Comparison of ENCODE assay signal across 43 cellular contexts in genomic region chr19:8738377-8738776, GRCh38. TPM values are rescaled to one million over a fixed set of nuclear protein-coding genes. Genes with fewer than 3 reads are reported as not detected.
"Had no signal": no experiment of that assay in that cellular context is flagged by ENCODE, and none has a peak within 500 bp of the region (broad histone marks: within the 10 kb centered on the region; RNA-seq: fewer than 3 reads in every experiment).

No MANE protein-coding gene starts in this region.

- H3K36me3 Mint-ChIP-seq: activated naive CD8-positive, alpha-beta T cell; activated naive CD8-positive, alpha-beta T cell treated with anti-CD3 and anti-CD28 coated beads for 36 hours; activated naive CD8-positive, alpha-beta T cell treated with anti-CD3 and anti-CD28 coated beads, Interleukin-2, amount 10 ng/mL, durations not matched to agents 7 days and 5 days; brain had no signal

- FAIRE-seq: astrocyte, bronchial epithelial cell, colon had no signal

- H3K27me3 Mint-ChIP-seq: activated naive CD4-positive, alpha-beta T cell treated with anti-CD3 and anti-CD28 coated beads, Interleukin-2, amount 50 U/mL, for 24 hours; activated naive CD8-positive, alpha-beta T cell treated with anti-CD3 and anti-CD28 coated beads for 36 hours; activated naive CD8-positive, alpha-beta T cell treated with anti-CD3 and anti-CD28 coated beads, Interleukin-2, amount 10 ng/mL, durations not matched to agents 7 days and 5 days; activated T-helper 17 cell treated with anti-CD3 and anti-CD28 coated beads, Interleukin-2, amount 50 U/mL, for 72 hours; central memory CD8-positive, alpha-beta T cell had no signal

- H3K27ac Mint-ChIP-seq: activated naive CD4-positive, alpha-beta T cell treated with anti-CD3 and anti-CD28 coated beads for 36 hours; activated naive CD4-positive, alpha-beta T cell treated with anti-CD3 and anti-CD28 coated beads, Interleukin-2, amount 50 U/mL, for 24 hours; activated naive CD8-positive, alpha-beta T cell; activated naive CD8-positive, alpha-beta T cell treated with anti-CD3 and anti-CD28 coated beads for 36 hours; activated naive CD8-positive, alpha-beta T cell treated with anti-CD3 and anti-CD28 coated beads, Interleukin-2, amount 10 ng/mL, durations not matched to agents 7 days and 5 days; activated naive CD8-positive, alpha-beta T cell treated with anti-CD3 and anti-CD28 coated beads, Interleukin-2, amount 50 U/mL, for 24 hours; activated T-cell treated with anti-CD3 and anti-CD28 coated beads, Interleukin-2, amount 50 U/mL, for 24 hours; activated T-cell treated with anti-CD3 and anti-CD28 coated beads, Interleukin-2, amount 50 U/mL, for 72 hours; activated T-helper 1 cell treated with anti-CD3 and anti-CD28 coated beads, Interleukin-12 subunit alpha, Interleukin-12 subunit beta, Interleukin-2, Interleukin-4 antibody, amounts not matched to agents 30 ng/mL and 10 ng/mL and 1 ng/mL, durations not matched to agents 14 hours and 24 hours and 36 hours; activated T-helper 17 cell treated with anti-CD3 and anti-CD28 coated beads, Interleukin-2, amount 50 U/mL, for 72 hours; activated T-helper 2 cell treated with anti-CD3 and anti-CD28 coated beads, Interferon-gamma antibody, Interleukin-2, Interleukin-4, amounts not matched to agents 10 μg/mL and 5 μg/mL and 100 μg/mL, durations not matched to agents 14 hours and 24 hours and 36 hours; brain had no signal

- H3K4me3 ChIP-seq: adrenal gland, ascending aorta, body of pancreas, breast epithelium, cardiac muscle cell had no signal

- ATAC-seq: activated naive CD8-positive, alpha-beta T cell treated with anti-CD3 and anti-CD28 coated beads, Interleukin-2, amount 50 U/mL, for 24 hours; activated T-cell treated with anti-CD3 and anti-CD28 coated beads, Interleukin-2, amount 50 U/mL, for 4 hours; activated T-cell treated with anti-CD3 and anti-CD28 coated beads, Interleukin-2, amount 50 U/mL, for 72 hours; activated T-helper 17 cell treated with anti-CD3 and anti-CD28 coated beads, Interleukin-2, amount 50 U/mL, for 72 hours; body of pancreas had no signal

- H3K36me3 ChIP-seq: adrenal gland, ascending aorta, brain microvascular endothelial cell, breast epithelium, cardiac muscle cell had no signal

- H3K4me3 Mint-ChIP-seq: activated naive CD4-positive, alpha-beta T cell treated with anti-CD3 and anti-CD28 coated beads for 36 hours; activated naive CD4-positive, alpha-beta T cell treated with anti-CD3 and anti-CD28 coated beads, Interleukin-2, amount 50 U/mL, for 24 hours; activated naive CD8-positive, alpha-beta T cell; activated naive CD8-positive, alpha-beta T cell treated with anti-CD3 and anti-CD28 coated beads for 36 hours; activated naive CD8-positive, alpha-beta T cell treated with anti-CD3 and anti-CD28 coated beads, Interleukin-2, amount 10 ng/mL, durations not matched to agents 7 days and 5 days; activated naive CD8-positive, alpha-beta T cell treated with anti-CD3 and anti-CD28 coated beads, Interleukin-2, amount 50 U/mL, for 24 hours; activated T-cell treated with anti-CD3 and anti-CD28 coated beads, Interleukin-2, amount 50 U/mL, for 24 hours; activated T-cell treated with anti-CD3 and anti-CD28 coated beads, Interleukin-2, amount 50 U/mL, for 4 hours; activated T-cell treated with anti-CD3 and anti-CD28 coated beads, Interleukin-2, amount 50 U/mL, for 72 hours; activated T-helper 1 cell treated with anti-CD3 and anti-CD28 coated beads, Interleukin-12 subunit alpha, Interleukin-12 subunit beta, Interleukin-2, Interleukin-4 antibody, amounts not matched to agents 30 ng/mL and 10 ng/mL and 1 ng/mL, durations not matched to agents 14 hours and 24 hours and 36 hours; activated T-helper 17 cell treated with anti-CD3 and anti-CD28 coated beads, Interleukin-2, amount 50 U/mL, for 72 hours; brain; central memory CD8-positive, alpha-beta T cell had no signal

- H3K4me1 ChIP-seq: adrenal gland, ascending aorta, body of pancreas, breast epithelium had no signal

- H3K27ac ChIP-seq: adrenal gland, ascending aorta, body of pancreas, brain microvascular endothelial cell, breast epithelium, cardiac muscle cell had no signal

- H3K4me1 Mint-ChIP-seq: activated naive CD4-positive, alpha-beta T cell treated with anti-CD3 and anti-CD28 coated beads, Interleukin-2, amount 50 U/mL, for 24 hours; activated naive CD8-positive, alpha-beta T cell treated with anti-CD3 and anti-CD28 coated beads for 36 hours; activated naive CD8-positive, alpha-beta T cell treated with anti-CD3 and anti-CD28 coated beads, Interleukin-2, amount 10 ng/mL, durations not matched to agents 7 days and 5 days; activated naive CD8-positive, alpha-beta T cell treated with anti-CD3 and anti-CD28 coated beads, Interleukin-2, amount 50 U/mL, for 24 hours; activated T-helper 17 cell treated with anti-CD3 and anti-CD28 coated beads, Interleukin-2, amount 50 U/mL, for 72 hours; brain; central memory CD8-positive, alpha-beta T cell had no signal

- H3K9me3 Mint-ChIP-seq: activated naive CD4-positive, alpha-beta T cell treated with anti-CD3 and anti-CD28 coated beads for 36 hours; activated naive CD4-positive, alpha-beta T cell treated with anti-CD3 and anti-CD28 coated beads, Interleukin-2, amount 50 U/mL, for 24 hours; activated naive CD8-positive, alpha-beta T cell treated with anti-CD3 and anti-CD28 coated beads for 36 hours; activated naive CD8-positive, alpha-beta T cell treated with anti-CD3 and anti-CD28 coated beads, Interleukin-2, amount 50 U/mL, for 24 hours; activated T-cell treated with anti-CD3 and anti-CD28 coated beads, Interleukin-2, amount 50 U/mL, for 24 hours; activated T-cell treated with anti-CD3 and anti-CD28 coated beads, Interleukin-2, amount 50 U/mL, for 4 hours; activated T-cell treated with anti-CD3 and anti-CD28 coated beads, Interleukin-2, amount 50 U/mL, for 72 hours; activated T-helper 1 cell treated with anti-CD3 and anti-CD28 coated beads, Interleukin-12 subunit alpha, Interleukin-12 subunit beta, Interleukin-2, Interleukin-4 antibody, amounts not matched to agents 30 ng/mL and 10 ng/mL and 1 ng/mL, durations not matched to agents 14 hours and 24 hours and 36 hours; activated T-helper 17 cell treated with anti-CD3 and anti-CD28 coated beads, Interleukin-2, amount 50 U/mL, for 72 hours; activated T-helper 2 cell treated with anti-CD3 and anti-CD28 coated beads, Interferon-gamma antibody, Interleukin-2, Interleukin-4, amounts not matched to agents 10 μg/mL and 5 μg/mL and 100 μg/mL, durations not matched to agents 14 hours and 24 hours and 36 hours; central memory CD8-positive, alpha-beta T cell had no signal

- DNase-seq: activated effector memory CD4-positive, alpha-beta T cell treated with anti-CD3 and anti-CD28 coated beads, Interleukin-2, amount 50 U/mL, for 16 hours; activated effector memory CD4-positive, alpha-beta T cell treated with Interleukin-2 at 50 U/mL for 16 hours; activated gamma-delta T cell; activated gamma-delta T cell treated with Interleukin-2 at 50 U/mL for 16 hours; activated naive CD4-positive, alpha-beta T cell; activated naive CD4-positive, alpha-beta T cell treated with anti-CD3 and anti-CD28 coated beads for 36 hours; activated naive CD4-positive, alpha-beta T cell treated with anti-CD3 and anti-CD28 coated beads, Interleukin-2, amount 50 U/mL, for 16 hours; activated naive CD4-positive, alpha-beta T cell treated with Interleukin-2 at 50 U/mL for 16 hours; activated naive CD8-positive, alpha-beta T cell treated with anti-CD3 and anti-CD28 coated beads for 36 hours; activated naive CD8-positive, alpha-beta T cell treated with anti-CD3 and anti-CD28 coated beads, Interleukin-2, amount 10 ng/mL, durations not matched to agents 7 days and 5 days; activated naive CD8-positive, alpha-beta T cell treated with anti-CD3 and anti-CD28 coated beads, Interleukin-2, amount 50 U/mL, for 24 hours; activated T-cell treated with anti-CD3 and anti-CD28 coated beads, Interleukin-2, amount 50 U/mL, for 1 hour; activated T-cell treated with anti-CD3 and anti-CD28 coated beads, Interleukin-2, amount 50 U/mL, for 24 hours; activated T-cell treated with anti-CD3 and anti-CD28 coated beads, Interleukin-2, amount 50 U/mL, for 4 hours; activated T-cell treated with anti-CD3 and anti-CD28 coated beads, Interleukin-2, amount 50 U/mL, for 48 hours; activated T-cell treated with anti-CD3 and anti-CD28 coated beads, Interleukin-2, amount 50 U/mL, for 72 hours; adrenal gland; amniotic stem cell; amygdala; anterior cingulate cortex; aorta; body of pancreas; brain microvascular endothelial cell; caudate nucleus; central memory CD4-positive, alpha-beta T cell; cerebellar nuclear complex had no signal

- H3K9me3 ChIP-seq: adrenal gland, ascending aorta, body of pancreas, breast epithelium had no signal

RNA-seq across cellular contexts. Expression of gene OR2Z1, which starts 16.9 kb away (rescaled TPM):
- total RNA-seq: activated naive CD4-positive, alpha-beta T cell treated with anti-CD3 and anti-CD28 coated beads for 36 hours; activated naive CD8-positive, alpha-beta T cell treated with anti-CD3 and anti-CD28 coated beads for 36 hours; activated naive CD8-positive, alpha-beta T cell treated with anti-CD3 and anti-CD28 coated beads, Interleukin-2, amount 10 ng/mL, durations not matched to agents 7 days and 5 days; activated T-cell treated with anti-CD3 and anti-CD28 coated beads, Interleukin-2, amount 50 U/mL, for 4 hours; activated T-cell treated with anti-CD3 and anti-CD28 coated beads, Interleukin-2, amount 50 U/mL, for 72 hours; activated T-helper 1 cell treated with anti-CD3 and anti-CD28 coated beads, Interleukin-12 subunit alpha, Interleukin-12 subunit beta, Interleukin-2, Interleukin-4 antibody, amounts not matched to agents 30 ng/mL and 10 ng/mL and 1 ng/mL, durations not matched to agents 14 hours and 24 hours and 36 hours; activated T-helper 17 cell treated with anti-CD3 and anti-CD28 coated beads, Interleukin-2, amount 50 U/mL, for 72 hours; activated T-helper 2 cell treated with anti-CD3 and anti-CD28 coated beads, Interferon-gamma antibody, Interleukin-2, Interleukin-4, amounts not matched to agents 10 μg/mL and 5 μg/mL and 100 μg/mL, durations not matched to agents 14 hours and 24 hours and 36 hours; adrenal gland; aorta; ascending aorta; astrocyte; body of pancreas; breast epithelium; bronchial epithelial cell; cardiac muscle cell; cardiac septum; cerebellum; chondrocyte had no signal
- polyA plus RNA-seq: adipose tissue, adrenal gland, aorta, cardiac muscle cell had no signal

RNA-seq across cellular contexts. Expression of gene ACTL9, which starts 39.8 kb away (rescaled TPM):
- total RNA-seq: activated naive CD4-positive, alpha-beta T cell treated with anti-CD3 and anti-CD28 coated beads for 36 hours; activated naive CD8-positive, alpha-beta T cell treated with anti-CD3 and anti-CD28 coated beads for 36 hours; activated naive CD8-positive, alpha-beta T cell treated with anti-CD3 and anti-CD28 coated beads, Interleukin-2, amount 10 ng/mL, durations not matched to agents 7 days and 5 days; activated T-cell treated with anti-CD3 and anti-CD28 coated beads, Interleukin-2, amount 50 U/mL, for 4 hours; activated T-cell treated with anti-CD3 and anti-CD28 coated beads, Interleukin-2, amount 50 U/mL, for 72 hours; activated T-helper 1 cell treated with anti-CD3 and anti-CD28 coated beads, Interleukin-12 subunit alpha, Interleukin-12 subunit beta, Interleukin-2, Interleukin-4 antibody, amounts not matched to agents 30 ng/mL and 10 ng/mL and 1 ng/mL, durations not matched to agents 14 hours and 24 hours and 36 hours; activated T-helper 17 cell treated with anti-CD3 and anti-CD28 coated beads, Interleukin-2, amount 50 U/mL, for 72 hours; activated T-helper 2 cell treated with anti-CD3 and anti-CD28 coated beads, Interferon-gamma antibody, Interleukin-2, Interleukin-4, amounts not matched to agents 10 μg/mL and 5 μg/mL and 100 μg/mL, durations not matched to agents 14 hours and 24 hours and 36 hours; adrenal gland; aorta; ascending aorta; astrocyte; body of pancreas; breast epithelium; bronchial epithelial cell; cardiac muscle cell; cardiac septum; cerebellum; chondrocyte had no signal
- polyA plus RNA-seq: adipose tissue, adrenal gland, aorta, cardiac muscle cell had no signal
